ENCODE assay signal across 21 cellular contexts in genomic region chr12:100225491-100225890, GRCh38. TPM values are rescaled to one million over a fixed set of nuclear protein-coding genes. Genes with fewer than 3 reads are reported as not detected.
DNase-seq lines count a peak whose midpoint lies in the region; TF ChIP-seq lines count a peak whose summit lies in the region.
"Had no signal": no experiment of that assay in that cellular context is flagged by ENCODE, and none has a peak within 500 bp of the region (broad histone marks: within the 10 kb centered on the region; RNA-seq: fewer than 3 reads in every experiment).

No MANE protein-coding gene starts in this region.

- H3K9ac ChIP-seq in GM23248 (no peak overlapping the region), SK-N-SH (no peak overlapping the region)

- H4K20me1 ChIP-seq in GM23248 (ENCODE audit: insufficient read depth) (no peaks in the 10 kb centered on the region), SK-N-SH (ENCODE audit: insufficient read depth) (no peaks in the 10 kb centered on the region)

- H3K9me2 ChIP-seq in GM23248 (ENCODE audit: insufficient read depth), result no peaks in the 10 kb centered on the region
- no peaks in the 10 kb centered on the region for H3K9me2 ChIP-seq in SK-N-SH

- no peak for TF ChIP-seq CTCF in HEK293 (tag by site-specific recombination; IDR thresholded peaks at IDR 0.05)
- TF ChIP-seq CTCF in RWPE1 (conservative IDR thresholded peaks at IDR 0.05; ENCODE audit: low read depth), result no peak
- TF ChIP-seq CTCF in SK-N-SH (IDR thresholded peaks at IDR 0.05), result no peak

- H3F3A ChIP-seq in GM23248 (ENCODE audit: insufficient read depth) (no peaks in the 10 kb centered on the region), SK-N-SH (replicated peaks; ENCODE audit: insufficient read depth) (no peaks in the 10 kb centered on the region)

- peak; percentile 42 for DNase-seq in HPDE6-E6E7 (ENCODE audit: extremely low spot score)
- peak; percentile 46 for DNase-seq in RWPE1 (ENCODE audit: low spot score)
- peak; percentile 67 for DNase-seq in epithelial cell of prostate (ENCODE audit: low read depth, low spot score)
- no peak for DNase-seq in GM23248
- no peak for DNase-seq in SK-N-SH
- DNase-seq in NK-92 (lab: John Stamatoyannopoulos, UW; ENCODE audit: unreplicated experiment), result no peak
- DNase-seq: Caco-2; CD8-positive, alpha-beta T cell; H7; NCI-H1092 treated with DMSO at 0.1 percent for 48 hours; NCI-H146; NCI-H1930; NCI-H2107; NCI-H226; NCI-H510A; NCI-H774; SIG-M5; SW 1271 had no signal

- POLR2A ChIA-PET in HEK293 (lab: Yijun Ruan, JAX), result no interaction called here
- POLR2A ChIA-PET in RWPE1 (lab: Yijun Ruan, JAX; ENCODE audit: low non-redundant PET), result no interaction called here
- POLR2A ChIA-PET in SK-N-SH (lab: Yijun Ruan, JAX), result no interaction called here

- no peak overlapping the region for H3K4me3 ChIP-seq in HEK293 (ENCODE audit: low read depth, low read length)
- H3K4me3 ChIP-seq in GM23248, result no peak overlapping the region
- H3K4me3 ChIP-seq in SK-N-SH (ENCODE audit: low read depth in 2 of 2, low read length in 1 of 2), result no peak overlapping the region
- H3K4me3 ChIP-seq: SK-N-MC had no signal

- H3K4me1 ChIP-seq in HEK293 (ENCODE audit: control insufficient read depth, insufficient read depth, low read length), result peaks cover 8% of the 10 kb centered on the region; the same call in 1 of the 2 replicates
- H3K4me1 ChIP-seq in GM23248 (ENCODE audit: insufficient read depth), result no peaks in the 10 kb centered on the region
- no peaks in the 10 kb centered on the region for H3K4me1 ChIP-seq in SK-N-SH (ENCODE audit: control insufficient read depth in 1 of 2, insufficient read depth in 2 of 2, low read depth in 1 of 2, low read length in 1 of 2)

- H2AFZ ChIP-seq in GM23248 (no peak overlapping the region), SK-N-SH (ENCODE audit: low read depth) (no peak overlapping the region)

- in situ Hi-C loops in GM23248 (cut with MboI), result no loop called here

- H3K9me3 ChIP-seq in HEK293 (ENCODE audit: control insufficient read depth, insufficient read depth, low read depth, low read length) (no peaks in the 10 kb centered on the region), GM23248 (ENCODE audit: low read depth) (no peaks in the 10 kb centered on the region), SK-N-SH (no peaks in the 10 kb centered on the region)
- H3K9me3 ChIP-seq: Caco-2 had no signal

- no peak for TF ChIP-seq EP300 in SK-N-SH (IDR thresholded peaks at IDR 0.05; ENCODE audit: borderline replicate concordance in 1 of 2, low read depth in 1 of 2, low read length in 1 of 2)

- H3K4me2 ChIP-seq in GM23248 (ENCODE audit: unreplicated experiment), result no peak overlapping the region
- no peak overlapping the region for H3K4me2 ChIP-seq in SK-N-SH

- H3K79me2 ChIP-seq in GM23248 (ENCODE audit: insufficient read depth), result no peaks in the 10 kb centered on the region
- H3K79me2 ChIP-seq in SK-N-SH (ENCODE audit: insufficient read depth), result no peaks in the 10 kb centered on the region

- TF ChIP-seq RAD21 in SK-N-SH (IDR thresholded peaks at IDR 0.05; ENCODE audit: low read length), result no peak

- CTCF ChIA-PET in HEK293 (lab: Yijun Ruan, JAX) (interaction anchor here (0.8 kb wide), 1 partner anchor 123 kb away, joined by 3 read pairs; no protein-coding TSS in a partner anchor), RWPE1 (lab: Yijun Ruan, JAX) (no interaction called here), SK-N-SH (lab: Yijun Ruan, JAX) (interaction anchor here (1.0 to 2.8 kb wide), 4 partner anchors 9 to 329 kb away, joined by 3 to 14 read pairs (median 5); no protein-coding TSS in a partner anchor)

- peaks cover 18 to 27% of the 10 kb centered on the region in 2 experiments for H3K36me3 ChIP-seq in HEK293 (ENCODE audit: control insufficient read depth in 2 of 2, insufficient read depth in 1 of 2, low read length in 2 of 2)
- H3K36me3 ChIP-seq in GM23248 (ENCODE audit: low read depth), result peaks cover 17% of the 10 kb centered on the region; the same call in 1 of the 2 replicates
- H3K36me3 ChIP-seq in SK-N-SH (replicated peaks in 1 of 2; ENCODE audit: control insufficient read depth in 1 of 2, insufficient read depth in 2 of 2, low read length in 1 of 2), result peaks cover 18 to 42% of the 10 kb centered on the region in 2 experiments

- H3K27me3 ChIP-seq in GM23248 (replicated peaks; ENCODE audit: insufficient read depth) (no peaks in the 10 kb centered on the region), SK-N-SH (ENCODE audit: insufficient read depth) (no peaks in the 10 kb centered on the region)

- H3K27ac ChIP-seq in HEK293 (ENCODE audit: extremely low read depth, low read depth, low read length) (no peak overlapping the region), RWPE1 (no peak overlapping the region), epithelial cell of prostate (peak overlapping the region; percentile 46), GM23248 (no peak overlapping the region), SK-N-SH (ENCODE audit: low read depth in 2 of 2, low read length in 1 of 2) (no peak overlapping the region)
- H3K27ac ChIP-seq: C4-2B, SK-N-MC had no signal

TF ChIP-seq in HEK293, 187 proteins besides CTCF, POLR2A, EP300 and RAD21:
- no peak for TF ChIP-seq ZNF221 (tag by site-specific recombination; IDR thresholded peaks at IDR 0.05; ENCODE audit: borderline replicate concordance)
- no peak for TF ChIP-seq ZNF843 (tag by site-specific recombination; IDR thresholded peaks at IDR 0.05)
- no peak for TF ChIP-seq ZNF394 (tag by site-specific recombination; IDR thresholded peaks at IDR 0.05; ENCODE audit: borderline replicate concordance)
- no peak for TF ChIP-seq ZNF580 (tag by site-specific recombination; IDR thresholded peaks at IDR 0.05)
- TF ChIP-seq ZEB2 (tag by site-specific recombination; IDR thresholded peaks at IDR 0.05), result 0 out of 2 replicates have a peak, but pooled peaks have one; percentile 14
TF ChIP-seq in HEK293: peak in this region for 1.

TF ChIP-seq in SK-N-SH, 30 proteins besides CTCF, POLR2A, EP300 and RAD21:
- no peak for TF ChIP-seq IRF3 (IDR thresholded peaks at IDR 0.05; ENCODE audit: low read depth, low read length)
- TF ChIP-seq USF1 (IDR thresholded peaks at IDR 0.05; ENCODE audit: borderline replicate concordance, low read depth), result no peak
- no peak for TF ChIP-seq NFIC (IDR thresholded peaks at IDR 0.05; ENCODE audit: borderline replicate concordance)
- no peak for TF ChIP-seq SMC3 (IDR thresholded peaks at IDR 0.05; ENCODE audit: low read depth, low read length)
- TF ChIP-seq POLR2AphosphoS5 (IDR thresholded peaks at IDR 0.05; ENCODE audit: low read depth, low read length), result no peak
- no peak for TF ChIP-seq ELF1 (IDR thresholded peaks at IDR 0.05)
- TF ChIP-seq RCOR1 (IDR thresholded peaks at IDR 0.05; ENCODE audit: low read length), result no peak
TF ChIP-seq in SK-N-SH: peak in this region for 0.

RNA-seq across cellular contexts. Expression of gene ACTR6, which starts 24.9 kb away (rescaled TPM):
- total RNA-seq in GM23248 (2014; rRNA removed; shearing (Covaris generic)), result 25.1 and 36.3 TPM in 2 replicates
- polyA plus RNA-seq in GM23248 (2016; fragmentation: Nextera tagmentation; extraction: Ambion mirVana) (29.7 and 31.5 TPM in 2 replicates), SK-N-SH (2012; rRNA removed) (20.6 and 21.5 TPM in 2 replicates)
- 29.8 and 53.4 TPM in 2 replicates for polyA plus RNA-seq in SK-N-SH (2012; cell fraction: cytosol; rRNA removed)
- 8.3 and 25.6 TPM in 2 replicates for polyA plus RNA-seq in SK-N-SH (2012; cell fraction: nucleus; rRNA removed)

RNA-seq across cellular contexts. Expression of gene DEPDC4, which starts 41.4 kb away (rescaled TPM):
- 0.13 TPM in 1 of 2 replicates, not detected in the other for total RNA-seq in GM23248 (2014; rRNA removed; shearing (Covaris generic))
- 1.5 and 2.7 TPM in 2 replicates for polyA plus RNA-seq in GM23248 (2016; fragmentation: Nextera tagmentation; extraction: Ambion mirVana)
- polyA plus RNA-seq in SK-N-SH (2012; rRNA removed), result 0.76 and 1.7 TPM in 2 replicates
- 1.7 and 2.4 TPM in 2 replicates for polyA plus RNA-seq in SK-N-SH (2012; cell fraction: cytosol; rRNA removed)
- 0.35 and 1.1 TPM in 2 replicates for polyA plus RNA-seq in SK-N-SH (2012; cell fraction: nucleus; rRNA removed)

RNA-seq across cellular contexts. Expression of gene SCYL2, which starts 41.5 kb away (rescaled TPM):
- 42.9 and 45.0 TPM in 2 replicates for total RNA-seq in GM23248 (2014; rRNA removed; shearing (Covaris generic))
- polyA plus RNA-seq in GM23248 (2016; fragmentation: Nextera tagmentation; extraction: Ambion mirVana) (27.2 and 28.3 TPM in 2 replicates), SK-N-SH (2012; rRNA removed) (7.5 and 9.7 TPM in 2 replicates)
- 13.2 and 15.5 TPM in 2 replicates for polyA plus RNA-seq in SK-N-SH (2012; cell fraction: cytosol; rRNA removed)
- 6.9 and 15.8 TPM in 2 replicates for polyA plus RNA-seq in SK-N-SH (2012; cell fraction: nucleus; rRNA removed)

Comparison
In these comparisons a context has a peak if more than half of its experiments do, and no peak if none do; other contexts are left out.
1. DNase-seq: peak in HPDE6-E6E7 (single experiment), RWPE1 (single experiment) and epithelial cell of prostate (single experiment); none in GM23248 (single experiment), SK-N-SH (single experiment) and NK-92 (single experiment).